Comparison of ENCODE assay signal across 22 cellular contexts in genomic region chr1:36955016-36955415, GRCh38.
"Had no signal": no experiment of that assay in that cellular context is flagged by ENCODE, and none has a peak within 500 bp of the region (broad histone marks: within the 10 kb centered on the region; RNA-seq: fewer than 3 reads in every experiment).

No MANE protein-coding gene starts in this region.

- H3K27me3 ChIP-seq: thyroid gland had no signal

- H3K9me3 ChIP-seq: mucosa of descending colon, psoas muscle, sigmoid colon, stomach, thyroid gland had no signal

- H3K36me3 Mint-ChIP-seq: memory B cell; mesothelial cell of epicardium; naive B cell; natural killer cell treated with Interleukin-12 subunit alpha and Interleukin-12 subunit beta and Interleukin-15 and Interleukin-18, amount 100 ng/mL, for 72 hours; stimulated activated effector memory CD8-positive, alpha-beta T cell treated with anti-CD3 and anti-CD28 coated beads, Interleukin-12 subunit alpha, Interleukin-12 subunit beta, amount 100 ng/mL, for 72 hours had no signal

- H3K27ac Mint-ChIP-seq: effector memory CD8-positive, alpha-beta T cell; memory B cell; mesothelial cell of epicardium; naive B cell; natural killer cell treated with Interleukin-12 subunit alpha and Interleukin-12 subunit beta and Interleukin-15 and Interleukin-18, amount 100 ng/mL, for 72 hours; stimulated activated effector memory CD8-positive, alpha-beta T cell treated with anti-CD3 and anti-CD28 coated beads, Interleukin-12 subunit alpha, Interleukin-12 subunit beta, amount 100 ng/mL, for 72 hours had no signal

- H3K4me1 Mint-ChIP-seq: mesothelial cell of epicardium; naive B cell; stimulated activated effector memory CD8-positive, alpha-beta T cell treated with anti-CD3 and anti-CD28 coated beads, Interleukin-12 subunit alpha, Interleukin-12 subunit beta, amount 100 ng/mL, for 72 hours had no signal

- DNase-seq: cortex of kidney; effector memory CD8-positive, alpha-beta T cell; mucosa of descending colon; naive B cell; psoas muscle; right cardiac atrium; sigmoid colon; stimulated activated CD4-positive, alpha-beta T cell treated with anti-CD3 and anti-CD28 coated beads, Interleukin-2, amount 100 ng/mL, for 24 hours; stimulated activated CD4-positive, alpha-beta T cell treated with anti-CD3 and anti-CD28 coated beads, Interleukin-4, amount 100 ng/mL, for 24 hours; stimulated activated naive CD4-positive, alpha-beta T cell treated with Interleukin-2 at 50 U/mL for 16 hours; stomach; thyroid gland; trophoblast cell had no signal

- H3K27ac ChIP-seq: psoas muscle, sigmoid colon, stomach, thyroid gland had no signal

- FAIRE-seq: frontal cortex, keratinocyte had no signal

- H3K9me3 Mint-ChIP-seq: effector memory CD8-positive, alpha-beta T cell; memory B cell; mesothelial cell of epicardium; natural killer cell treated with Interleukin-12 subunit alpha and Interleukin-12 subunit beta and Interleukin-15 and Interleukin-18, amount 100 ng/mL, for 72 hours; neural crest cell; stimulated activated effector memory CD8-positive, alpha-beta T cell treated with anti-CD3 and anti-CD28 coated beads, Interleukin-12 subunit alpha, Interleukin-12 subunit beta, amount 100 ng/mL, for 72 hours had no signal

- H3K4me1 ChIP-seq: psoas muscle, sigmoid colon, stomach, thyroid gland had no signal

- H3K4me3 Mint-ChIP-seq: effector memory CD8-positive, alpha-beta T cell; memory B cell; mesothelial cell of epicardium; naive B cell; natural killer cell treated with Interleukin-12 subunit alpha and Interleukin-12 subunit beta and Interleukin-15 and Interleukin-18, amount 100 ng/mL, for 72 hours; neural crest cell; stimulated activated effector memory CD8-positive, alpha-beta T cell treated with anti-CD3 and anti-CD28 coated beads, Interleukin-12 subunit alpha, Interleukin-12 subunit beta, amount 100 ng/mL, for 72 hours had no signal

- H3K36me3 ChIP-seq: sigmoid colon, stomach, thyroid gland had no signal

- ATAC-seq: effector memory CD8-positive, alpha-beta T cell; left lobe of liver; mucosa of descending colon; psoas muscle; right cardiac atrium had no signal

- H3K4me3 ChIP-seq: lung, mucosa of descending colon, psoas muscle, sigmoid colon, stomach, thyroid gland had no signal
